Comparison of ENCODE assay signal across 11 cellular contexts in the genomic region with DNA sequence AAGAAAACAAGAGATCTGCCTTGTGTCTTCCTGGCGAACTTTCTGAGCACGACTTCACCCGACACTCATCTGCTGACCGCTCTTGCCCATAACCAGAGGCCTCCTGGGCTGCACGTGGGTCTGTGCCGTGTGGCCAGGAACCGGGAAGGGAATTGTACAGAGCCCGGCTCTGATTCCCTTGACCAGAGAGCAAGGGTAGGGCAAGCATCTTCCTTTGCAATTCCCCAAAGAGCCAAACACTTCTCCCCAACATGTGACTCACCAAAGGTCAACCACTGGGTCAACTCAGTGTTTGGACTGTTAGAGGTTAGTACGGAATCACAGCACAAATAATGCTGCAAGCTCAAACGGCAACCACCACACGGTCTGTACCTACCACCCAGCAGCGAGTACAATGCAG. TPM values are rescaled to one million over a fixed set of nuclear protein-coding genes. Genes with fewer than 3 reads are reported as not detected.
A peak's percentile ranks its signal among the peaks of the same experiment; 100 is the strongest.
DNase-seq lines count a peak whose midpoint lies in the region; ATAC-seq and TF ChIP-seq lines count a peak whose summit lies in the region.
"Had no signal": no experiment of that assay in that cellular context is flagged by ENCODE, and none has a peak within 500 bp of the region (broad histone marks: within the 10 kb centered on the region; RNA-seq: fewer than 3 reads in every experiment).

No MANE protein-coding gene starts in this region.

- H3K9me3 ChIP-seq in colonic mucosa: no peaks in the 10 kb centered on the region
- H3K9me3 ChIP-seq: SJCRH30 had no signal

- ATAC-seq in HG03442 (IDR thresholded peaks at IDR 0.05; ENCODE audit: unreplicated experiment): no peak

- H3K36me3 Mint-ChIP-seq in HFFc6 (ENCODE audit: low read depth): peaks cover 21% of the 10 kb centered on the region

- H3K4me1 ChIP-seq in colonic mucosa: peaks cover 15% of the 10 kb centered on the region

- no peaks in the 10 kb centered on the region for H3K27me3 ChIP-seq in colonic mucosa
- H3K27me3 ChIP-seq: SJCRH30 had no signal

- peaks cover 4% of the 10 kb centered on the region for H3K27me3 Mint-ChIP-seq in HFFc6 (ENCODE audit: insufficient read depth)

- TF ChIP-seq CTCF in HFFc6 (IDR thresholded peaks at IDR 0.05): no peak
- no peak for TF ChIP-seq CTCF in colonic mucosa (IDR thresholded peaks at IDR 0.05)

- intact Hi-C loops in colonic mucosa (cut with DNase I): no loop called here

- peak; percentile 49 for DNase-seq in HFFc6
- peak; percentile 85 for DNase-seq in amniotic epithelial cell (ENCODE audit: low read depth)
- DNase-seq in iris pigment epithelial cell (ENCODE audit: low read depth): peak; percentile 74
- peak; percentile 79 for DNase-seq in smooth muscle cell of the brain vasculature (ENCODE audit: low read depth, low spot score)
- DNase-seq in NCI-H1105 (lab: John Stamatoyannopoulos, UW): no peak
- no peak for DNase-seq in colonic mucosa
- DNase-seq in NCI-H2029 treated with DMSO at 0.1 percent for 48 hours (lab: John Stamatoyannopoulos, UW): no peak
- DNase-seq: NCI-H146; SJCRH30; stimulated activated CD4-positive, alpha-beta T cell treated with anti-CD3 and anti-CD28 coated beads, Interleukin-4, amount 100 ng/mL, for 24 hours had no signal

- peaks cover 13% of the 10 kb centered on the region for H3K4me1 Mint-ChIP-seq in HFFc6 (ENCODE audit: low read depth)

- peak overlapping the region; percentile 89 for H3K27ac Mint-ChIP-seq in HFFc6

- peak overlapping the region in 1 of 2 donors; percentile 45 for H3K9ac ChIP-seq in colonic mucosa (ENCODE audit: low read depth in 2 of 2, low read length in 2 of 2)

- H3K9me3 Mint-ChIP-seq in HFFc6: no peaks in the 10 kb centered on the region

- H3K36me3 ChIP-seq in colonic mucosa: no peaks in the 10 kb centered on the region

- H3K27ac ChIP-seq in colonic mucosa: no peak overlapping the region
- H3K27ac ChIP-seq: SJCRH30 had no signal

- no peak overlapping the region for H3K4me3 ChIP-seq in colonic mucosa
- H3K4me3 ChIP-seq: SJCRH30 had no signal

- peak overlapping the region; percentile 44 for H3K4me3 Mint-ChIP-seq in HFFc6

RNA-seq across cellular contexts. Expression of a gene that starts 48.9 kb away (rescaled TPM):
- total RNA-seq in HFFc6 (2021; fragmentation: NEBNext Ultra II Directional; extraction: Animal tissue kit (Norgen Biotek cat#: 25700)): 10 to 100 TPM; 26.4 to 36.8 (median 32.4) TPM
- 10 to 100 TPM; 12.9 to 18.7 TPM for total RNA-seq in colonic mucosa

Comparison
In these comparisons a context has a peak if more than half of its experiments do, and no peak if none do; other contexts are left out.
1. DNase-seq: peak in HFFc6 (single experiment), amniotic epithelial cell (single experiment), iris pigment epithelial cell (single experiment) and smooth muscle cell of the brain vasculature (single experiment); none in NCI-H1105 (single experiment), colonic mucosa (single experiment) and NCI-H2029 treated with DMSO at 0.1 percent for 48 hours (single experiment).